Comparison of ENCODE assay signal across 11 cellular contexts in the genomic region with DNA sequence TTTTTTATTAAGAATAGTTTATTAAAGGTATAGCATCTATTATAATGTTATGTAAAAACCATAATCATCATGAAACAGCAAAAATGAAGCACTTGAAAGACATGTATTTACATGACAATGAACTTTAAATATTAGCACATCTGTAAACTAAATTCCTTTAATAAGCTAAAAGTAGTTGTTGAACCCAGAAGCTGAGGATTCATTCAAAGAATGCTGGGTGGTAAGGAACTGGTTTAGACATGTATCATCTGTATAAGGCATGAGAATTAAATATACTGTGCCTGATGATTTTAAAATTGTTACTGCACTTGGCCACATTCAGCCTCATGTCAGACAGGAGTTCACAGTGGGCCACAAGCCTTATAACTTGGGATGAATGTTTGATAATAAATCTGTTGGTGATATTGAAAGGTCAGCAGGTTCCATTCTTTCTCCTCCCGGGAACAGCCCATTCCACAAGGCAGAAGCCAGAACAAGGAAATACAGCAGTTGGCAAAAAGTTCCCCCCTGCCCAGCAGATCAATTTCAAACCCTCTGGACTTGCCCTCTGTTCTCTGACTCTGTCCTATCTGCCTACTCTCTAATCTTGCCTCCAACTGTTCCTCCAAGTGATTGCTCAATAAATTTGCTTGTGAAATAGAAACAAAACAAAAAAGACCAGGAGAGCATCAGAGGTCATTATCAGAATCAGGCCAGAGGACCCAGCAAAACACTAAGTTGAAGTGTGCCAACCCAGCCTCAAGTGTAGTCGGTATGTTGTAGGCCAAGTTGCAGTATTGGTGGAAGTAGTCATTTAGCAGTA. TPM values are rescaled to one million over a fixed set of nuclear protein-coding genes. Genes with fewer than 3 reads are reported as not detected.
DNase-seq lines count a peak whose midpoint lies in the region; ATAC-seq, FAIRE-seq and TF ChIP-seq lines count a peak whose summit lies in the region.
"Had no signal": no experiment of that assay in that cellular context is flagged by ENCODE, and none has a peak within 500 bp of the region (broad histone marks: within the 10 kb centered on the region; RNA-seq: fewer than 3 reads in every experiment).

No MANE protein-coding gene starts in this region.

- no peak overlapping the region for H4K5ac ChIP-seq in H9 (ENCODE audit: insufficient read length, low read depth, low read length)

- no peak overlapping the region for H3K9ac ChIP-seq in H9 (ENCODE audit: extremely low read depth, insufficient read length, low read length)
- no peak overlapping the region for H3K9ac ChIP-seq in keratinocyte (ENCODE audit: control insufficient read depth, extremely low read depth, insufficient read depth, low read length)

- H2BK20ac ChIP-seq in H9 (ENCODE audit: low read depth, low read length, poor library complexity, severe bottlenecking), result no peak overlapping the region

- H4K20me1 ChIP-seq in H9 (ENCODE audit: control insufficient read depth, insufficient read depth, insufficient read length) (no peaks in the 10 kb centered on the region), keratinocyte (ENCODE audit: control insufficient read depth, extremely low read depth, insufficient read depth, low read length) (no peaks in the 10 kb centered on the region)

- TF ChIP-seq EP300 in stomach (IDR thresholded peaks at IDR 0.05), result no peak

- H4K91ac ChIP-seq in H9 (ENCODE audit: insufficient read length, low read depth, low read length), result no peak overlapping the region

- no peaks in the 10 kb centered on the region for H3K27me3 Mint-ChIP-seq in H9 (ENCODE audit: low read depth)

- no peak overlapping the region for H2BK12ac ChIP-seq in H9 (ENCODE audit: insufficient read length, low read depth, low read length)

- H2BK5ac ChIP-seq in H9 (ENCODE audit: insufficient read length, low read length), result no peak overlapping the region

- no peak overlapping the region for H3K56ac ChIP-seq in H9 (ENCODE audit: insufficient read length, low read depth, low read length)

- H2AFZ ChIP-seq in H9 (ENCODE audit: low read length) (no peak overlapping the region), keratinocyte (ENCODE audit: control insufficient read depth, low read length) (no peak overlapping the region)

- H3K27ac ChIP-seq in H9 (ENCODE audit: insufficient read length, low read depth, low read length) (no peak overlapping the region), breast epithelium (peak overlapping the region; percentile 50 to 60), keratinocyte (ENCODE audit: control insufficient read depth, insufficient read depth, low read length) (peak overlapping the region; percentile 57), stomach (peak overlapping the region in 4 of 5 donors; percentile 28 to 71 (median 54))

- TF ChIP-seq POLR2A in breast epithelium (IDR thresholded peaks at IDR 0.05), result no peak
- no peak for TF ChIP-seq POLR2A in stomach (IDR thresholded peaks at IDR 0.05)

- no peaks in the 10 kb centered on the region for H3K9me1 ChIP-seq in keratinocyte (ENCODE audit: control insufficient read depth, extremely low read depth, insufficient read depth, low read length)

- FAIRE-seq in keratinocyte (lab: Jason Lieb, UNC), result peak; percentile 75
- FAIRE-seq: G401.6 had no signal

- peaks cover 15% of the 10 kb centered on the region in 2 experiments for H3K4me1 Mint-ChIP-seq in H9

- no peak overlapping the region for H3K14ac ChIP-seq in H9 (ENCODE audit: insufficient read depth, low read length)

- H3K9me3 ChIP-seq in H9 (ENCODE audit: control insufficient read depth, low read depth, low read length), result no peaks in the 10 kb centered on the region
- H3K9me3 ChIP-seq in breast epithelium, result no peaks in the 10 kb centered on the region
- H3K9me3 ChIP-seq in keratinocyte (ENCODE audit: control insufficient read depth, low read depth, low read length), result no peaks in the 10 kb centered on the region
- no peaks in the 10 kb centered on the region for H3K9me3 ChIP-seq in stomach

- H2BK120ac ChIP-seq in H9 (ENCODE audit: low read depth, low read length, poor library complexity, severe bottlenecking), result no peak overlapping the region

- H3K23ac ChIP-seq in H9 (ENCODE audit: insufficient read length, low read depth, low read length), result no peak overlapping the region

- no peaks in the 10 kb centered on the region for H3K9me3 Mint-ChIP-seq in H9
- H3K9me3 Mint-ChIP-seq: T-helper 1 cell treated with Interleukin-12 subunit alpha and Interleukin-12 subunit beta and Interleukin-4 antibody, amounts not matched to agents 30 μg/mL and 1 μg/mL, for 36 hours had no signal

- H4K8ac ChIP-seq in H9 (replicated peaks; ENCODE audit: insufficient read length, low read depth, low read length), result no peak overlapping the region

- H3K4me3 Mint-ChIP-seq in H9, result no peak overlapping the region
- H3K4me3 Mint-ChIP-seq: T-helper 1 cell treated with Interleukin-12 subunit alpha and Interleukin-12 subunit beta and Interleukin-4 antibody, amounts not matched to agents 30 μg/mL and 1 μg/mL, for 36 hours had no signal

- dilution Hi-C loops in keratinocyte (cut with MboI; ENCODE audit: extremely low pct_ligation_motif_present, low sequenced_read_pairs), result no loop called here

- H3K4me1 ChIP-seq in H9 (ENCODE audit: insufficient read depth, low read length), result no peaks in the 10 kb centered on the region; the same call in 1 of the 2 replicates
- peaks cover 0 to 9% of the 10 kb centered on the region in 2 donors for H3K4me1 ChIP-seq in breast epithelium
- H3K4me1 ChIP-seq in keratinocyte (ENCODE audit: control insufficient read depth, extremely low read depth, insufficient read depth, low read length), result peaks cover 26% of the 10 kb centered on the region
- peaks cover 24 to 68% (median 46%) of the 10 kb centered on the region in 4 donors for H3K4me1 ChIP-seq in stomach

- no peak overlapping the region for H3T11ph ChIP-seq in H9 (ENCODE audit: low read length)

- H3K36me3 ChIP-seq in breast epithelium (no peaks in the 10 kb centered on the region), keratinocyte (ENCODE audit: control insufficient read depth in 2 of 2, extremely low read depth in 1 of 2, insufficient read depth in 2 of 2, low read length in 2 of 2) (no peaks in the 10 kb centered on the region), stomach (no peaks in the 10 kb centered on the region)

- no peaks in the 10 kb centered on the region for H3K36me3 Mint-ChIP-seq in H9 (ENCODE audit: insufficient read depth in 1 of 3, low read depth in 3 of 3)

- no peak overlapping the region for H2AK5ac ChIP-seq in H9 (ENCODE audit: insufficient read length, low read length)

- no peaks in the 10 kb centered on the region for H3K79me1 ChIP-seq in H9 (ENCODE audit: insufficient read depth, low read depth, low read length, poor library complexity, severe bottlenecking)

- H3K27ac Mint-ChIP-seq in H9, result peak overlapping the region; percentile 13 to 39 (median 19); a peak in 3 of 7 replicates

- no peak overlapping the region for H3K4me2 ChIP-seq in H9 (ENCODE audit: insufficient read depth, insufficient read length, low read length)
- peak overlapping the region; percentile 50 for H3K4me2 ChIP-seq in keratinocyte (ENCODE audit: control insufficient read depth, extremely low read depth, insufficient read depth, low read depth, low read length)

- no peak overlapping the region for H3K18ac ChIP-seq in H9 (ENCODE audit: insufficient read length, low read depth, low read length)

- H2BK15ac ChIP-seq in H9 (ENCODE audit: low read depth, low read length), result no peak overlapping the region

- no peak for ATAC-seq in HG03521 (IDR thresholded peaks at IDR 0.05; ENCODE audit: unreplicated experiment)

- H3K27me3 ChIP-seq in H9 (ENCODE audit: insufficient read depth, low read length) (no peaks in the 10 kb centered on the region), breast epithelium (no peaks in the 10 kb centered on the region), keratinocyte (ENCODE audit: control insufficient read depth, extremely low read depth, insufficient read depth, low read length) (no peaks in the 10 kb centered on the region), stomach (no peaks in the 10 kb centered on the region)

- H3K79me2 ChIP-seq in H9 (ENCODE audit: insufficient read depth, low read length) (no peaks in the 10 kb centered on the region), keratinocyte (ENCODE audit: control insufficient read depth, insufficient read depth, low read length) (peaks cover 5% of the 10 kb centered on the region)

- intact Hi-C loops in breast epithelium (cut with DNase I; ENCODE audit: low total_unique reads) (no loop called here), stomach (cut with DNase I; ENCODE audit: low total_unique reads) (no loop called here)

- H3K4ac ChIP-seq in H9 (ENCODE audit: low read depth, low read length), result no peak overlapping the region

- no peak for TF ChIP-seq CTCF in H9 (conservative IDR thresholded peaks at IDR 0.05)
- no peak for TF ChIP-seq CTCF in breast epithelium (IDR thresholded peaks at IDR 0.05)
- TF ChIP-seq CTCF in keratinocyte (optimal IDR thresholded peaks at IDR 0.05 in 1 of 3, IDR thresholded peaks at IDR 0.05 in 1 of 3, conservative IDR thresholded peaks at IDR 0.05 in 1 of 3; ENCODE audit: extremely low read depth in 1 of 3, insufficient read depth in 2 of 3, low read length in 3 of 3), result no peak
- no peak for TF ChIP-seq CTCF in stomach (IDR thresholded peaks at IDR 0.05)

- whole genome bisulfite sequencing in H9 (ENCODE audit: extremely low coverage, insufficient read length, low lambda C conversion rate), result no CpG with 5 or more reads among the region's 2 CpGs
- WGBS in stomach, 5 donors, result 22 to 52% (median 39%) methylated on average over 2 of the region's 2 CpGs

- no peak overlapping the region for H3K4me3 ChIP-seq in breast epithelium
- no peak overlapping the region for H3K4me3 ChIP-seq in keratinocyte (ENCODE audit: control insufficient read depth in 2 of 3, extremely low read depth in 1 of 3, insufficient read depth in 2 of 3, low read depth in 1 of 3, low read length in 3 of 3)
- no peak overlapping the region for H3K4me3 ChIP-seq in stomach

- H3K23me2 ChIP-seq in H9 (ENCODE audit: insufficient read length, low read depth, low read length, poor library complexity, severe bottlenecking), result no peaks in the 10 kb centered on the region

- no peak for DNase-seq in H9
- DNase-seq in breast epithelium (ENCODE audit: low spot score in 2 of 2), result no peak
- peak; percentile 15 for DNase-seq in keratinocyte (ENCODE audit: low read depth, low spot score)
- DNase-seq in stomach, result no peak
- DNase-seq in KG1 (lab: John Stamatoyannopoulos, UW), result no peak
- no peak for DNase-seq in activated CD4-positive, alpha-beta T cell treated with anti-CD3 and anti-CD28 coated beads for 1 hour
- DNase-seq in occipital lobe (lab: John Stamatoyannopoulos, UW), result no peak
- DNase-seq: NCI-H524 treated with DMSO at 0.1 percent for 48 hours had no signal

RNA-seq across cellular contexts. Expression of a gene that starts 49.8 kb away (rescaled TPM):
- total RNA-seq in H9 (2021) (15.0 and 17.3 TPM in 2 replicates), breast epithelium (10 to 100 TPM; 55.7 to 94.3 (median 80.5) TPM), stomach (10 to 100 TPM; 18.7 to 73.0 (median 34.3) TPM), occipital lobe (15.9 TPM)
- polyA plus RNA-seq in keratinocyte (35.8 to 52.3 TPM (median 49.7 TPM) in 3 replicates), stomach (10 to 100 TPM; 34.5 to 60.1 (median 60.1) TPM)
- polyA plus RNA-seq in keratinocyte (2011; ENCODE audit: low read depth), result 11.5 TPM
- polyA plus RNA-seq in keratinocyte (2011; cell fraction: cytosol; rRNA removed), result 33.1 and 48.3 TPM in 2 replicates
- 52.0 and 59.8 TPM in 2 replicates for polyA plus RNA-seq in keratinocyte (2011; cell fraction: nucleus; rRNA removed)
- polyA plus RNA-seq in keratinocyte (2012; ENCODE audit: low replicate concordance), result 37.7 and 40.4 TPM in 2 replicates
- polyA minus RNA-seq in keratinocyte, result 41.1 to 71.2 TPM (median 63.0 TPM) in 3 replicates
- polyA minus RNA-seq in keratinocyte (2011; cell fraction: cytosol; rRNA and poly(A)+ RNA removed), result 47.2 TPM
- 26.6 and 31.4 TPM in 2 replicates for polyA minus RNA-seq in keratinocyte (2011; cell fraction: nucleus; rRNA and poly(A)+ RNA removed)
